Comparison of ENCODE assay signal across 1 cellular context in the genomic region with DNA sequence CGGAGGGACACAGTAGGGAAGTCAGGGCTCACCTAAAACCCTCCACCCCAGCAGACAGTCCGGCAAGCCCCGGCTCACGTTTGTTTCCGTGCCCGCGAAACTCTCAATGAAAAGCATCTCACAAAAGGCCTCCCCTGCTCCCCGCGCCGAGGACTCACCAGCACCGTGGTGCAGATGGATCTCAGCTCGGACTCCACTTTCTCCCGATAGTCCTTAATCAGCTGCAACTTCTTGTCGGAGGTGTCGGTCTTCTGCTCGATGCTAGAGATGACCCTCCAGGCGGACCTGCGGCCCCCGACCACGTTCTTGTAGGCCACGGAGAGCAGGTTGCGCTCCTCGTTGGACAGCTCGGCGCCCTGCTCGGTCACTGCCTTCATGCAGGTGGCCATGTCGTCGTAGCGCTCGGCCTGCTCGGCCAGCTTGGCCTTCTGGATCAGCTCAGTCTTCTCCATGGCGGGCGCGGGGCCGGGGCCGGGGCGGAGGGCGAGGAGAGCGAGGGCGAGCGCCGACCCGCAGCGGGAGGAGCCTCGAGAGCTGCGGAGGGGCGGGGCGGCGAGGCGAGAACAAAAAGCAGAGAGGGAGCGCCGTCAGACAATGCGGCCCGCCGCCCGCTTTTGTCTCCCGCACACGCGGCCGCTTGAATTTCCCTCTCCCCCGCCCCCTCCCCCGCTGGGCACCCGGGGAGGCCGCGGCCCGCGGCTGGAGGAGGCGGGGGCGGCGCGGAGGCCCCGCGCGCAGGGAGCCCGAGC.
TF ChIP-seq lines count a peak whose summit lies in the region.

No MANE protein-coding gene starts in this region.

TF ChIP-seq in HEK293, 187 proteins besides CTCF, POLR2A, EP300 and RAD21 (continued from another document):
- TF ChIP-seq, protein P1, sequence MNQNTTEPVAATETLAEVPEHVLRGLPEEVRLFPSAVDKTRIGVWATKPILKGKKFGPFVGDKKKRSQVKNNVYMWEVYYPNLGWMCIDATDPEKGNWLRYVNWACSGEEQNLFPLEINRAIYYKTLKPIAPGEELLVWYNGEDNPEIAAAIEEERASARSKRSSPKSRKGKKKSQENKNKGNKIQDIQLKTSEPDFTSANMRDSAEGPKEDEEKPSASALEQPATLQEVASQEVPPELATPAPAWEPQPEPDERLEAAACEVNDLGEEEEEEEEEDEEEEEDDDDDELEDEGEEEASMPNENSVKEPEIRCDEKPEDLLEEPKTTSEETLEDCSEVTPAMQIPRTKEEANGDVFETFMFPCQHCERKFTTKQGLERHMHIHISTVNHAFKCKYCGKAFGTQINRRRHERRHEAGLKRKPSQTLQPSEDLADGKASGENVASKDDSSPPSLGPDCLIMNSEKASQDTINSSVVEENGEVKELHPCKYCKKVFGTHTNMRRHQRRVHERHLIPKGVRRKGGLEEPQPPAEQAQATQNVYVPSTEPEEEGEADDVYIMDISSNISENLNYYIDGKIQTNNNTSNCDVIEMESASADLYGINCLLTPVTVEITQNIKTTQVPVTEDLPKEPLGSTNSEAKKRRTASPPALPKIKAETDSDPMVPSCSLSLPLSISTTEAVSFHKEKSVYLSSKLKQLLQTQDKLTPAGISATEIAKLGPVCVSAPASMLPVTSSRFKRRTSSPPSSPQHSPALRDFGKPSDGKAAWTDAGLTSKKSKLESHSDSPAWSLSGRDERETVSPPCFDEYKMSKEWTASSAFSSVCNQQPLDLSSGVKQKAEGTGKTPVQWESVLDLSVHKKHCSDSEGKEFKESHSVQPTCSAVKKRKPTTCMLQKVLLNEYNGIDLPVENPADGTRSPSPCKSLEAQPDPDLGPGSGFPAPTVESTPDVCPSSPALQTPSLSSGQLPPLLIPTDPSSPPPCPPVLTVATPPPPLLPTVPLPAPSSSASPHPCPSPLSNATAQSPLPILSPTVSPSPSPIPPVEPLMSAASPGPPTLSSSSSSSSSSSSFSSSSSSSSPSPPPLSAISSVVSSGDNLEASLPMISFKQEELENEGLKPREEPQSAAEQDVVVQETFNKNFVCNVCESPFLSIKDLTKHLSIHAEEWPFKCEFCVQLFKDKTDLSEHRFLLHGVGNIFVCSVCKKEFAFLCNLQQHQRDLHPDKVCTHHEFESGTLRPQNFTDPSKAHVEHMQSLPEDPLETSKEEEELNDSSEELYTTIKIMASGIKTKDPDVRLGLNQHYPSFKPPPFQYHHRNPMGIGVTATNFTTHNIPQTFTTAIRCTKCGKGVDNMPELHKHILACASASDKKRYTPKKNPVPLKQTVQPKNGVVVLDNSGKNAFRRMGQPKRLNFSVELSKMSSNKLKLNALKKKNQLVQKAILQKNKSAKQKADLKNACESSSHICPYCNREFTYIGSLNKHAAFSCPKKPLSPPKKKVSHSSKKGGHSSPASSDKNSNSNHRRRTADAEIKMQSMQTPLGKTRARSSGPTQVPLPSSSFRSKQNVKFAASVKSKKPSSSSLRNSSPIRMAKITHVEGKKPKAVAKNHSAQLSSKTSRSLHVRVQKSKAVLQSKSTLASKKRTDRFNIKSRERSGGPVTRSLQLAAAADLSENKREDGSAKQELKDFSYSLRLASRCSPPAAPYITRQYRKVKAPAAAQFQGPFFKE (tag by site-specific recombination; IDR thresholded peaks at IDR 0.05; ENCODE audit: borderline replicate concordance), result no peak
- TF ChIP-seq ZFHX2 (tag by site-specific recombination; conservative IDR thresholded peaks at IDR 0.05) (peak; percentile 18; the same call in 1 of the 2 replicates), ZNF544 (tag by site-specific recombination; IDR thresholded peaks at IDR 0.05) (no peak), GLIS1 (tag by site-specific recombination; IDR thresholded peaks at IDR 0.05) (no peak), ZNF354C (tag by site-specific recombination; IDR thresholded peaks at IDR 0.05; ENCODE audit: borderline replicate concordance, low read depth) (no peak), ZEB2 (tag by site-specific recombination; IDR thresholded peaks at IDR 0.05) (peak; percentile 33; the same call in 1 of the 2 replicates), ZBTB21 (tag by site-specific recombination; IDR thresholded peaks at IDR 0.05) (no peak), ZNF768 (tag by site-specific recombination; IDR thresholded peaks at IDR 0.05) (no peak), SP7 (tag by site-specific recombination; IDR thresholded peaks at IDR 0.05) (peak; percentile 11; the same call in 1 of the 2 replicates), ZNF37A (tag by site-specific recombination; IDR thresholded peaks at IDR 0.05) (no peak), ZBTB17 (tag by site-specific recombination; IDR thresholded peaks at IDR 0.05) (peak; percentile 92), ZNF211 (tag by site-specific recombination; IDR thresholded peaks at IDR 0.05; ENCODE audit: low read depth) (no peak), ZNF837 (tag by site-specific recombination; IDR thresholded peaks at IDR 0.05) (no peak), SETDB1 (IDR thresholded peaks at IDR 0.05; ENCODE audit: insufficient read length, low read length) (no peak), ZNF747 (tag by site-specific recombination; IDR thresholded peaks at IDR 0.05) (no peak), ZBTB48 (tag by site-specific recombination; IDR thresholded peaks at IDR 0.05) (0 out of 2 replicates have a peak, but pooled peaks have one; percentile 21), ZNF600 (tag by site-specific recombination; IDR thresholded peaks at IDR 0.05) (0 out of 2 replicates have a peak, but pooled peaks have one; percentile 19), ZNF521 (tag by site-specific recombination; IDR thresholded peaks at IDR 0.05) (no peak), ZNF140 (tag by site-specific recombination; IDR thresholded peaks at IDR 0.05) (no peak), ZNF394 (tag by site-specific recombination; IDR thresholded peaks at IDR 0.05; ENCODE audit: borderline replicate concordance) (no peak), ZNF654 (tag by site-specific recombination; IDR thresholded peaks at IDR 0.05; ENCODE audit: low read depth) (no peak), ZNF548 (tag by site-specific recombination; IDR thresholded peaks at IDR 0.05) (no peak), ZNF132 (tag by site-specific recombination; IDR thresholded peaks at IDR 0.05; ENCODE audit: borderline replicate concordance) (no peak), ZNF596 (tag by site-specific recombination; IDR thresholded peaks at IDR 0.05) (0 out of 2 replicates have a peak, but pooled peaks have one; percentile 10), ZNF792 (tag by site-specific recombination; IDR thresholded peaks at IDR 0.05) (no peak)
- TF ChIP-seq, protein P2, sequence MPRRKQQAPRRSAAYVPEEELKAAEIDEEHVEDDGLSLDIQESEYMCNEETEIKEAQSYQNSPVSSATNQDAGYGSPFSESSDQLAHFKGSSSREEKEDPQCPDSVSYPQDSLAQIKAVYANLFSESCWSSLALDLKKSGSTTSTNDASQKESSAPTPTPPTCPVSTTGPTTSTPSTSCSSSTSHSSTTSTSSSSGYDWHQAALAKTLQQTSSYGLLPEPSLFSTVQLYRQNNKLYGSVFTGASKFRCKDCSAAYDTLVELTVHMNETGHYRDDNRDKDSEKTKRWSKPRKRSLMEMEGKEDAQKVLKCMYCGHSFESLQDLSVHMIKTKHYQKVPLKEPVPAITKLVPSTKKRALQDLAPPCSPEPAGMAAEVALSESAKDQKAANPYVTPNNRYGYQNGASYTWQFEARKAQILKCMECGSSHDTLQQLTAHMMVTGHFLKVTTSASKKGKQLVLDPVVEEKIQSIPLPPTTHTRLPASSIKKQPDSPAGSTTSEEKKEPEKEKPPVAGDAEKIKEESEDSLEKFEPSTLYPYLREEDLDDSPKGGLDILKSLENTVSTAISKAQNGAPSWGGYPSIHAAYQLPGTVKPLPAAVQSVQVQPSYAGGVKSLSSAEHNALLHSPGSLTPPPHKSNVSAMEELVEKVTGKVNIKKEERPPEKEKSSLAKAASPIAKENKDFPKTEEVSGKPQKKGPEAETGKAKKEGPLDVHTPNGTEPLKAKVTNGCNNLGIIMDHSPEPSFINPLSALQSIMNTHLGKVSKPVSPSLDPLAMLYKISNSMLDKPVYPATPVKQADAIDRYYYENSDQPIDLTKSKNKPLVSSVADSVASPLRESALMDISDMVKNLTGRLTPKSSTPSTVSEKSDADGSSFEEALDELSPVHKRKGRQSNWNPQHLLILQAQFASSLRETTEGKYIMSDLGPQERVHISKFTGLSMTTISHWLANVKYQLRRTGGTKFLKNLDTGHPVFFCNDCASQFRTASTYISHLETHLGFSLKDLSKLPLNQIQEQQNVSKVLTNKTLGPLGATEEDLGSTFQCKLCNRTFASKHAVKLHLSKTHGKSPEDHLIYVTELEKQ (tag by site-specific recombination; IDR thresholded peaks at IDR 0.05; ENCODE audit: borderline replicate concordance), result no peak
- TF ChIP-seq, protein P3, sequence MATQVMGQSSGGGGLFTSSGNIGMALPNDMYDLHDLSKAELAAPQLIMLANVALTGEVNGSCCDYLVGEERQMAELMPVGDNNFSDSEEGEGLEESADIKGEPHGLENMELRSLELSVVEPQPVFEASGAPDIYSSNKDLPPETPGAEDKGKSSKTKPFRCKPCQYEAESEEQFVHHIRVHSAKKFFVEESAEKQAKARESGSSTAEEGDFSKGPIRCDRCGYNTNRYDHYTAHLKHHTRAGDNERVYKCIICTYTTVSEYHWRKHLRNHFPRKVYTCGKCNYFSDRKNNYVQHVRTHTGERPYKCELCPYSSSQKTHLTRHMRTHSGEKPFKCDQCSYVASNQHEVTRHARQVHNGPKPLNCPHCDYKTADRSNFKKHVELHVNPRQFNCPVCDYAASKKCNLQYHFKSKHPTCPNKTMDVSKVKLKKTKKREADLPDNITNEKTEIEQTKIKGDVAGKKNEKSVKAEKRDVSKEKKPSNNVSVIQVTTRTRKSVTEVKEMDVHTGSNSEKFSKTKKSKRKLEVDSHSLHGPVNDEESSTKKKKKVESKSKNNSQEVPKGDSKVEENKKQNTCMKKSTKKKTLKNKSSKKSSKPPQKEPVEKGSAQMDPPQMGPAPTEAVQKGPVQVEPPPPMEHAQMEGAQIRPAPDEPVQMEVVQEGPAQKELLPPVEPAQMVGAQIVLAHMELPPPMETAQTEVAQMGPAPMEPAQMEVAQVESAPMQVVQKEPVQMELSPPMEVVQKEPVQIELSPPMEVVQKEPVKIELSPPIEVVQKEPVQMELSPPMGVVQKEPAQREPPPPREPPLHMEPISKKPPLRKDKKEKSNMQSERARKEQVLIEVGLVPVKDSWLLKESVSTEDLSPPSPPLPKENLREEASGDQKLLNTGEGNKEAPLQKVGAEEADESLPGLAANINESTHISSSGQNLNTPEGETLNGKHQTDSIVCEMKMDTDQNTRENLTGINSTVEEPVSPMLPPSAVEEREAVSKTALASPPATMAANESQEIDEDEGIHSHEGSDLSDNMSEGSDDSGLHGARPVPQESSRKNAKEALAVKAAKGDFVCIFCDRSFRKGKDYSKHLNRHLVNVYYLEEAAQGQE (tag by site-specific recombination; IDR thresholded peaks at IDR 0.05), result peak; percentile 42; the same call in 1 of the 2 replicates
- TF ChIP-seq, protein P4, sequence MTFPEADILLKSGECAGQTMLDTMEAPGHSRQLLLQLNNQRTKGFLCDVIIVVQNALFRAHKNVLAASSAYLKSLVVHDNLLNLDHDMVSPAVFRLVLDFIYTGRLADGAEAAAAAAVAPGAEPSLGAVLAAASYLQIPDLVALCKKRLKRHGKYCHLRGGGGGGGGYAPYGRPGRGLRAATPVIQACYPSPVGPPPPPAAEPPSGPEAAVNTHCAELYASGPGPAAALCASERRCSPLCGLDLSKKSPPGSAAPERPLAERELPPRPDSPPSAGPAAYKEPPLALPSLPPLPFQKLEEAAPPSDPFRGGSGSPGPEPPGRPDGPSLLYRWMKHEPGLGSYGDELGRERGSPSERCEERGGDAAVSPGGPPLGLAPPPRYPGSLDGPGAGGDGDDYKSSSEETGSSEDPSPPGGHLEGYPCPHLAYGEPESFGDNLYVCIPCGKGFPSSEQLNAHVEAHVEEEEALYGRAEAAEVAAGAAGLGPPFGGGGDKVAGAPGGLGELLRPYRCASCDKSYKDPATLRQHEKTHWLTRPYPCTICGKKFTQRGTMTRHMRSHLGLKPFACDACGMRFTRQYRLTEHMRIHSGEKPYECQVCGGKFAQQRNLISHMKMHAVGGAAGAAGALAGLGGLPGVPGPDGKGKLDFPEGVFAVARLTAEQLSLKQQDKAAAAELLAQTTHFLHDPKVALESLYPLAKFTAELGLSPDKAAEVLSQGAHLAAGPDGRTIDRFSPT (tag by site-specific recombination; IDR thresholded peaks at IDR 0.05), result no peak
TF ChIP-seq in HEK293: peak in this region for 12.
